8 cellular contexts compared by ENCODE assay signal in the genomic region with DNA sequence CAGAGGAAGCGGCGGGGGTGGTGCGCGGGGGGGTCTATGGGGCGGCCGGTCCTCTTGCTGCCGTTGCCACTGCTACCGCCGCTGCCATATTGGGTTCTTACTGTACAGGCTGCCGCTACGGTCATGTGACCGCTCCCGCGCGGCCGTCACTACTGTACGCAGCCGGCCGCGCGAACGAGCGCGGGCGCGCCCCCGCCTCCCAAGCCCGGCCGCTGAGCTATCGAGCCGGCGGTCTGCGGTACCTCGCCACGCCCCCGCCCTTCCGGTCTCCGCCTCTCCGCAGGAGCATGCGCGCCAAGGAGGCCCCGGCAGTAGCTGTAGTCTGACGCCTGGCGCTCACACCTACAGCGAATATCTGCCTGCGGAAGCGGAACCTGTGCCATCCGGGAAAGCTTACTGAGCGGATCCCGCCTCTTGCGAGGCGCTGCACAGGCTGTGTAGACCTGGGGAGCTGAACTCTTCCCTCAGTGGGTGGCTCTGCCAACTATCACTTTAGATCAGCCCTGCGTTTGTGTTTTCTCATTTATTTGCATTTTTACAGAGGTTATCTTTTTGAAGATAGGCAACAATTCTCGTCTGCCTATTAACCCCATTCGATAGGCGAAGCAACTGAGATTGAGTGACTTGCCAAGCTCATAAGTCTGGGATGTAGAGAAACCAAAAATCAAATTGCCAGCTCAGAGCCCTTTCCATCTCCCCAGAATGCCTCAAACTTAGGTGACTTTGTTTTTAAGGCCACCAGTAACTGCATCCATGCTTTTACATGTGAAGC. TPM values are rescaled to one million over a fixed set of nuclear protein-coding genes. Genes with fewer than 3 reads are reported as not detected.
DNase-seq lines count a peak whose midpoint lies in the region; ATAC-seq, FAIRE-seq and TF ChIP-seq lines count a peak whose summit lies in the region.

TSS of gene ASXL2 (minus strand) at position 127 of the 772 bp plus-strand sequence. CDS start 265 bp downstream, outside the sequence.

- FAIRE-seq in keratinocyte (lab: Jason Lieb, UNC) = peak; percentile 49

- peaks cover 3% of the 10 kb centered on the region for H3K9me1 ChIP-seq in keratinocyte (ENCODE audit: control insufficient read depth, extremely low read depth, insufficient read depth, low read length)

- peak within 1 kb of the TSS; percentile 99 for H3K9ac ChIP-seq in keratinocyte (ENCODE audit: control insufficient read depth, extremely low read depth, insufficient read depth, low read length)

- H3K4me1 ChIP-seq in keratinocyte (ENCODE audit: control insufficient read depth, extremely low read depth, insufficient read depth, low read length) = peaks cover 19% of the 10 kb centered on the region

- H3K27me3 ChIP-seq in keratinocyte (ENCODE audit: control insufficient read depth, extremely low read depth, insufficient read depth, low read length) = no peaks in the 10 kb centered on the region

- H3K79me2 ChIP-seq in keratinocyte (ENCODE audit: control insufficient read depth, insufficient read depth, low read length) = peaks cover 45% of the 10 kb centered on the region

- H3K9me3 ChIP-seq in keratinocyte (ENCODE audit: control insufficient read depth, low read depth, low read length) = no peaks in the 10 kb centered on the region

- peak; percentile 97 for DNase-seq in AG10803 (ENCODE audit: low read depth)
- DNase-seq in NCI-H460 (ENCODE audit: extremely low read depth, low read depth) = peak; percentile 96
- DNase-seq in activated CD4-positive, CD25-positive, alpha-beta regulatory T cell treated with anti-CD3 and anti-CD28 coated beads, Interleukin-2, amount 50 U/mL, for 72 hours = peak; percentile 98
- peak; percentile 68 to 95 for DNase-seq in cerebellar nuclear complex (lab: John Stamatoyannopoulos, UW)
- peak; percentile 57 for DNase-seq in keratinocyte (ENCODE audit: low read depth, low spot score)
- peak; percentile 95 to 96 for DNase-seq in stimulated activated CD4-positive, alpha-beta T cell treated with anti-CD3 and anti-CD28 coated beads, Interleukin-15, amount 100 ng/mL, for 1 hour (ENCODE audit: low read depth in 1 of 2, low spot score in 1 of 2)

- H3K4me3 ChIP-seq in AG10803 (ENCODE audit: low read length) = peak within 1 kb of the TSS; percentile 93
- peak within 1 kb of the TSS; percentile 94 to 99 (median 97) for H3K4me3 ChIP-seq in keratinocyte (ENCODE audit: control insufficient read depth in 2 of 3, extremely low read depth in 1 of 3, insufficient read depth in 2 of 3, low read depth in 1 of 3, low read length in 3 of 3)

- H4K20me1 ChIP-seq in keratinocyte (ENCODE audit: control insufficient read depth, extremely low read depth, insufficient read depth, low read length) = no peaks in the 10 kb centered on the region

- H3K4me2 ChIP-seq in keratinocyte (ENCODE audit: control insufficient read depth, extremely low read depth, insufficient read depth, low read depth, low read length) = peak within 1 kb of the TSS; percentile 97

- TF ChIP-seq CTCF in AG10803 (conservative IDR thresholded peaks at IDR 0.05; ENCODE audit: low read length) (no peak), keratinocyte (optimal IDR thresholded peaks at IDR 0.05 in 1 of 3, IDR thresholded peaks at IDR 0.05 in 1 of 3, conservative IDR thresholded peaks at IDR 0.05 in 1 of 3; ENCODE audit: extremely low read depth in 1 of 3, insufficient read depth in 2 of 3, low read length in 3 of 3) (no peak)

- ATAC-seq in GM19043 (IDR thresholded peaks at IDR 0.05; ENCODE audit: low read depth, unreplicated experiment) (peak; percentile 93), HG03378 (IDR thresholded peaks at IDR 0.05; ENCODE audit: unreplicated experiment) (peak; percentile 82)

- H2AFZ ChIP-seq in keratinocyte (ENCODE audit: control insufficient read depth, low read length) = peak within 1 kb of the TSS; percentile 91

- peaks cover 0 to 3% of the 10 kb centered on the region in 2 experiments for H3K36me3 ChIP-seq in keratinocyte (ENCODE audit: control insufficient read depth in 2 of 2, extremely low read depth in 1 of 2, insufficient read depth in 2 of 2, low read length in 2 of 2)

- dilution Hi-C loops in keratinocyte (cut with MboI; ENCODE audit: extremely low pct_ligation_motif_present, low sequenced_read_pairs) = no loop called here

- peak within 1 kb of the TSS; percentile 97 for H3K27ac ChIP-seq in keratinocyte (ENCODE audit: control insufficient read depth, insufficient read depth, low read length)

RNA-seq across cellular contexts. Expression of gene ASXL2, which starts in this region (rescaled TPM):
- 15.5 and 18.8 TPM in 2 replicates for total RNA-seq in NCI-H460 (2014; rRNA removed; shearing (Covaris generic))
- polyA plus RNA-seq in NCI-H460 (2014; cell fraction: nucleus; rRNA removed) = 3.7 and 5.5 TPM in 2 replicates
- polyA plus RNA-seq in keratinocyte = 8.9 to 18.1 TPM (median 12.5 TPM) in 3 replicates
- polyA plus RNA-seq in keratinocyte (2011; ENCODE audit: low read depth) = 35.2 TPM
- polyA plus RNA-seq in keratinocyte (2011; cell fraction: cytosol; rRNA removed) = 7.5 and 12.4 TPM in 2 replicates
- 21.2 and 23.4 TPM in 2 replicates for polyA plus RNA-seq in keratinocyte (2011; cell fraction: nucleus; rRNA removed)
- 9.0 and 14.7 TPM in 2 replicates for polyA plus RNA-seq in keratinocyte (2012; ENCODE audit: low replicate concordance)
- 15.4 to 26.3 TPM (median 15.9 TPM) in 3 replicates for polyA minus RNA-seq in keratinocyte
- 9.0 TPM for polyA minus RNA-seq in keratinocyte (2011; cell fraction: cytosol; rRNA and poly(A)+ RNA removed)
- polyA minus RNA-seq in keratinocyte (2011; cell fraction: nucleus; rRNA and poly(A)+ RNA removed) = 21.4 and 42.7 TPM in 2 replicates

Comparison
In these comparisons a context has a peak if more than half of its experiments do, and no peak if none do; other contexts are left out.
1. Peak in every context shown above with its lines: DNase-seq, ATAC-seq, H3K4me3 ChIP-seq and H3K27ac ChIP-seq.